ENCODE assay signal across 5 cellular contexts in genomic region chr15:22374531-22374930, GRCh38.
A peak's percentile ranks its signal among the peaks of the same experiment; 100 is the strongest.
DNase-seq lines count a peak whose midpoint lies in the region; ATAC-seq, FAIRE-seq and TF ChIP-seq lines count a peak whose summit lies in the region.
"Not testable (repeated sequence)": the region's sequence is repeated elsewhere in the genome, so short reads cannot be mapped to it uniquely, and the experiment has no call there.

No MANE protein-coding gene starts in this region.

- not testable (repeated sequence) for H3K27me3 ChIP-seq in PC-3 (ENCODE audit: low read length); HepG2 (ENCODE audit: control insufficient read depth in 1 of 2, insufficient read depth in 2 of 2, low read length in 2 of 2); lower lobe of right lung (ENCODE audit: low read depth); upper lobe of right lung
- peaks cover 0 to 12% of the 10 kb centered on the region in 2 donors for H3K27me3 ChIP-seq in left lung

- H3F3A ChIP-seq in PC-3 (ENCODE audit: low read length, unreplicated experiment): not testable (repeated sequence)

- not testable (repeated sequence) for H4K20me1 ChIP-seq in PC-3 (ENCODE audit: low read length); HepG2 (ENCODE audit: insufficient read depth, low read length)

- in situ Hi-C loops in HepG2 (cut with HindIII; ENCODE audit: extremely low pct_ligation_motif_present, low pct_unique_long_range_greater_than_20kb): not testable (repeated sequence)

- H2AFZ ChIP-seq in PC-3 (ENCODE audit: low read length); HepG2 (ENCODE audit: low read length): not testable (repeated sequence)

- H3K9me3 ChIP-seq in PC-3 (ENCODE audit: low read length); left lung; HepG2 (ENCODE audit: low read length); lower lobe of right lung; upper lobe of right lung: not testable (repeated sequence)

- DNase-seq in PC-3; left lung; HepG2 (ENCODE audit: low spot score); lower lobe of right lung; upper lobe of right lung: not testable (repeated sequence)

- no CpG with 5 or more reads among the region's 8 CpGs for WGBS in HepG2 (ENCODE audit: low lambda C conversion rate)

- ATAC-seq in PC-3: peak; percentile 30
- ATAC-seq in left lung: peak; percentile 82
- peak; percentile 49; the same call in 2 of the 3 replicates for ATAC-seq in HepG2
- peak; percentile 56 to 71 for ATAC-seq in lower lobe of right lung
- peak; percentile 70 for ATAC-seq in upper lobe of right lung

- not testable (repeated sequence) for H3K4me1 ChIP-seq in PC-3 (ENCODE audit: insufficient read depth, low read length); left lung; HepG2 (ENCODE audit: insufficient read depth, low read length); lower lobe of right lung; upper lobe of right lung

- intact Hi-C loops in PC-3 (cut with micrococcal nuclease); left lung (cut with DNase I); HepG2 (cut with micrococcal nuclease; ENCODE audit: unreplicated experiment); lower lobe of right lung (cut with DNase I); upper lobe of right lung (cut with DNase I): not testable (repeated sequence)

- POLR2A ChIA-PET in PC-3 (lab: Charles Lee; ENCODE audit: unreplicated experiment); HepG2 (lab: Yijun Ruan, JAX): not testable (repeated sequence)

- not testable (repeated sequence) for TF ChIP-seq CTCF in PC-3 (conservative IDR thresholded peaks at IDR 0.05; ENCODE audit: low read depth, low read length); left lung (IDR thresholded peaks at IDR 0.05); HepG2 (CRISPR knock-in tag; IDR thresholded peaks at IDR 0.05); lower lobe of right lung (IDR thresholded peaks at IDR 0.05); upper lobe of right lung (IDR thresholded peaks at IDR 0.05)

- BruUV-seq in PC-3 (replicated peaks; lab: Mats Ljungman, UMichigan); HepG2 (replicated peaks; lab: Mats Ljungman, UMichigan): not testable (repeated sequence)

- not testable (repeated sequence) for TF ChIP-seq RAD21 in HepG2 (CRISPR knock-in tag; IDR thresholded peaks at IDR 0.05)

- not testable (repeated sequence) for TF ChIP-seq POLR2A in HepG2 (IDR thresholded peaks at IDR 0.05; ENCODE audit: insufficient read depth in 1 of 2, low read depth in 2 of 2, low read length in 2 of 2)

- H3K9ac ChIP-seq in PC-3 (ENCODE audit: low read length); HepG2 (ENCODE audit: insufficient read depth, low read depth, low read length): not testable (repeated sequence)

- H3K36me3 ChIP-seq in PC-3 (ENCODE audit: low read depth, low read length); left lung; HepG2 (replicated peaks in 1 of 2; ENCODE audit: control insufficient read depth in 1 of 2, insufficient read depth in 2 of 2, low read length in 2 of 2); lower lobe of right lung; upper lobe of right lung: not testable (repeated sequence)

- not testable (repeated sequence) for H3K4me2 ChIP-seq in PC-3 (ENCODE audit: low read length); HepG2 (ENCODE audit: low read depth, low read length)

- not testable (repeated sequence) for TF ChIP-seq EP300 in HepG2 (IDR thresholded peaks at IDR 0.05; ENCODE audit: low read depth in 2 of 2, low read length in 2 of 2); HepG2 (CRISPR knock-in tag; IDR thresholded peaks at IDR 0.05; ENCODE audit: borderline replicate concordance)

- FAIRE-seq in HepG2 (lab: Jason Lieb, UNC): not testable (repeated sequence)

- H3K79me2 ChIP-seq in PC-3 (ENCODE audit: low read length); HepG2 (ENCODE audit: insufficient read depth, low read length): not testable (repeated sequence)

- H3K9me2 ChIP-seq in PC-3 (replicated peaks; ENCODE audit: low read length): not testable (repeated sequence)

- CTCF ChIA-PET in PC-3 (lab: Charles Lee); HepG2 (lab: Yijun Ruan, JAX; ENCODE audit: low intra/inter-chr PET ratio, low total read pairs): not testable (repeated sequence)

- H3K4me3 ChIP-seq in PC-3 (ENCODE audit: low read length); left lung; HepG2 (replicated peaks in 1 of 3; ENCODE audit: insufficient read depth in 1 of 3, low read depth in 2 of 3, low read length in 3 of 3); lower lobe of right lung; upper lobe of right lung: not testable (repeated sequence)

- H3K27ac ChIP-seq in PC-3 (ENCODE audit: low read length); left lung; HepG2 (ENCODE audit: extremely low read length, insufficient read depth, low read length); lower lobe of right lung; upper lobe of right lung: not testable (repeated sequence)

Comparison
In these comparisons a context has a peak if more than half of its experiments do, and no peak if none do; other contexts are left out.
1. ATAC-seq: peak in every context shown above with its lines; median percentile 82 in left lung; 70 in upper lobe of right lung; 64 in lower lobe of right lung; 49 in HepG2; 30 in PC-3.